8 cellular contexts compared by ENCODE assay signal in genomic region chr14:22955702-22956575, GRCh38. TPM values are rescaled to one million over a fixed set of nuclear protein-coding genes. Genes with fewer than 3 reads are reported as not detected.
DNase-seq lines count a peak whose midpoint lies in the region; ATAC-seq and TF ChIP-seq lines count a peak whose summit lies in the region.

No MANE protein-coding gene starts in this region.

- no peak for TF ChIP-seq CTCF in AG04449 (IDR thresholded peaks at IDR 0.05; ENCODE audit: insufficient read depth, low read length, missing control alignments)
- TF ChIP-seq CTCF in colonic mucosa (IDR thresholded peaks at IDR 0.05) = no peak

- CTCF ChIA-PET in AG04449 (lab: Yijun Ruan, JAX) = interaction anchor here (0.6 to 11.5 kb wide), 14 partner anchors 13 to 732 kb away, joined by 3 to 114 read pairs (median 4); partner anchors contain the start of gene AJUBA

- H3K36me3 ChIP-seq in KOPT-K1 (ENCODE audit: insufficient read depth, low read length) (peaks cover 36% of the 10 kb centered on the region), colonic mucosa (no peaks in the 10 kb centered on the region), mucosa of stomach (ENCODE audit: control insufficient read depth, insufficient read depth, low read length) (peaks cover 3% of the 10 kb centered on the region)

- ATAC-seq in GM21447 (IDR thresholded peaks at IDR 0.05; ENCODE audit: unreplicated experiment) = no peak

- DNase-seq in AG04449 (ENCODE audit: low read depth, low spot score) (no peak), colonic mucosa (peak; percentile 46), SW480 (ENCODE audit: low spot score) (no peak), NCI-H1694 (lab: John Stamatoyannopoulos, UW) (no peak), NCI-H524 (lab: John Stamatoyannopoulos, UW) (no peak)

- H3K4me3 ChIP-seq in AG04449 (ENCODE audit: low read depth, low read length) (peak overlapping the region; percentile 66), colonic mucosa (peak overlapping the region; percentile 49), mucosa of stomach (ENCODE audit: low read length) (peak overlapping the region; percentile 82)

- H3K9me3 ChIP-seq in KOPT-K1 (ENCODE audit: insufficient read depth, low read length, poor library complexity, severe bottlenecking) (no peaks in the 10 kb centered on the region), colonic mucosa (no peaks in the 10 kb centered on the region), mucosa of stomach (ENCODE audit: control insufficient read depth, low read length) (no peaks in the 10 kb centered on the region)

- peaks cover 5% of the 10 kb centered on the region for H3K4me1 ChIP-seq in colonic mucosa
- H3K4me1 ChIP-seq in mucosa of stomach (ENCODE audit: control insufficient read depth, insufficient read depth, low read length) = no peaks in the 10 kb centered on the region

- intact Hi-C loops in colonic mucosa (cut with DNase I) = no loop called here

- H3K27me3 ChIP-seq in colonic mucosa (no peaks in the 10 kb centered on the region), mucosa of stomach (ENCODE audit: control insufficient read depth, insufficient read depth, low read length) (no peaks in the 10 kb centered on the region)

- H3K9ac ChIP-seq in colonic mucosa (ENCODE audit: low read depth in 2 of 2, low read length in 2 of 2) = peak overlapping the region; percentile 81 to 88
- H3K9ac ChIP-seq in mucosa of stomach (ENCODE audit: low read length) = peak overlapping the region; percentile 93

- POLR2A ChIA-PET in AG04449 (lab: Yijun Ruan, JAX) = interaction anchor here (0.7 to 2.5 kb wide), 7 partner anchors 10 to 139 kb away, joined by 3 to 18 read pairs (median 4); partner anchors contain the start of genes ACIN1, AJUBA and C14orf119

- H3K27ac ChIP-seq in KOPT-K1 (ENCODE audit: low read depth, low read length, poor library complexity, severe bottlenecking) (peak overlapping the region; percentile 92), colonic mucosa (peak overlapping the region; percentile 92)

RNA-seq across cellular contexts. Expression of gene HAUS4, which starts 1.0 kb away (rescaled TPM):
- 10 to 100 TPM; 36.6 to 54.1 TPM for total RNA-seq in colonic mucosa

RNA-seq across cellular contexts. Expression of gene AJUBA, which starts 26.4 kb away (rescaled TPM):
- 1 to 10 TPM; 4.1 to 6.7 TPM for total RNA-seq in colonic mucosa

RNA-seq across cellular contexts. Expression of gene PRMT5, which starts 26.8 kb away (rescaled TPM):
- 10 to 100 TPM; 39.3 to 86.4 TPM for total RNA-seq in colonic mucosa

RNA-seq across cellular contexts. Expression of gene RBM23, which starts 37.0 kb away (rescaled TPM):
- total RNA-seq in colonic mucosa = 10 to 100 TPM; 66.8 to 67.7 TPM

RNA-seq across cellular contexts. Expression of gene C14orf93, which starts 54.0 kb away (rescaled TPM):
- 10 to 100 TPM in 1 of 2 donors, 1 to 10 TPM in 1; 8.8 to 14.5 TPM for total RNA-seq in colonic mucosa
